Comparison of ENCODE assay signal across 8 cellular contexts in the genomic region with DNA sequence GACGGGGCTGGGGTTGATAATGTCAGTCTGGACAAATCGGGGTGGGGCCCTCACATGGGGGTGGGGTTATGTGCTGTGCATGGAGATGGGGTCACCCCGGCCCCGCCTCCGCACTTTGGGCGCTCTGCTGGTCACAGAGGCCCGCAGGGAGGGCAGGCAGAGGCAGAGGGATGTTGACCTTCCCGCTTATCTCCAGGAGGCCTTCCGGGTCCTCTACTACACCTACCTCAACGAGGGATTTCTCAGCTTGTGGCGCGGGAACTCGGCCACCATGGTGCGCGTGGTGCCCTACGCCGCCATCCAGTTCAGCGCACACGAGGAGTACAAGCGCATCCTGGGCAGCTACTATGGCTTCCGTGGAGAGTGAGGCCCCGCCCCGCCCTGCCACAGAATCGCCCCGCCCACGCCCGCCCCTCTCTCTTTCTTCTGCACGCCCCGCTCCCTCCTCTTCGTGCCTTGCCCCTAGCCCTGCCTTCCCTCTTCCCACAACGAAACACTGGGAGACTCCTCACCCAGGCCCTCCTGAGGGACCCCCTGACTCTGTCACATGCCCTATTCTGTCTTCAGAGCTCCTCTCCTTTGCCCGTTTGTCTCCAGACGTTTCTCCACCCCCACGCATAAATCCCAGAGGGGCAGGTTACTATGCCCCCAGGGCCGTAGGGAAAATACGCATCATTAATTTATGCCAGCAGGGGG. TPM values are rescaled to one million over a fixed set of nuclear protein-coding genes. Genes with fewer than 3 reads are reported as not detected.
DNase-seq lines count a peak whose midpoint lies in the region; ATAC-seq and TF ChIP-seq lines count a peak whose summit lies in the region.

No MANE protein-coding gene starts in this region.

- peaks cover 0 to 6% of the 10 kb centered on the region in 2 donors for H3K4me1 ChIP-seq in lung (ENCODE audit: control insufficient read depth in 2 of 2, insufficient read depth in 2 of 2, low read length in 2 of 2)

- TF ChIP-seq CTCF in AG04449 (IDR thresholded peaks at IDR 0.05; ENCODE audit: insufficient read depth, low read length, missing control alignments) = no peak
- no peak for TF ChIP-seq CTCF in coronary artery (IDR thresholded peaks at IDR 0.05)
- TF ChIP-seq CTCF in lung (IDR thresholded peaks at IDR 0.05; ENCODE audit: control extremely low read depth, extremely low read depth) = no peak

- no peaks in the 10 kb centered on the region for H3K9me3 ChIP-seq in lung (ENCODE audit: control insufficient read depth in 2 of 2, insufficient read depth in 1 of 2, low read length in 1 of 2)

- 56 to 59% methylated on average over 33 to 36 of the region's 36 CpGs for WGBS in lung, 2 donors

- DNase-seq in AG04449 (ENCODE audit: low read depth, low spot score) (no peak), HuH-7 (ENCODE audit: low spot score) (peak; percentile 80), coronary artery (ENCODE audit: low spot score) (peak; percentile 68), lung (ENCODE audit: low spot score) (no peak), occipital lobe (lab: John Stamatoyannopoulos, UW) (no peak)

- H3K27me3 ChIP-seq in lung (ENCODE audit: control insufficient read depth, insufficient read depth) = no peaks in the 10 kb centered on the region

- H3K36me3 ChIP-seq in lung (ENCODE audit: control insufficient read depth in 2 of 2, insufficient read depth in 2 of 2, low read length in 2 of 2) = peaks cover 0 to 16% of the 10 kb centered on the region in 2 donors

- H3K4me3 ChIP-seq in AG04449 (ENCODE audit: low read depth, low read length) = peak overlapping the region; percentile 51
- H3K4me3 ChIP-seq in coronary artery = peak overlapping the region; percentile 65
- H3K4me3 ChIP-seq in lung = peak overlapping the region; percentile 26

- H3K27ac ChIP-seq in coronary artery = no peak overlapping the region
- peak overlapping the region in 1 of 2 donors; percentile 52 for H3K27ac ChIP-seq in lung (ENCODE audit: low read depth in 1 of 2, low read length in 1 of 2)

- ATAC-seq in lung (ENCODE audit: insufficient read depth, low FRiP score) = no peak
- no peak for ATAC-seq in HG02610 (IDR thresholded peaks at IDR 0.05; ENCODE audit: unreplicated experiment)
- no peak for ATAC-seq in GM19395 (IDR thresholded peaks at IDR 0.05; ENCODE audit: unreplicated experiment)
- no peak for ATAC-seq in GM18873 (IDR thresholded peaks at IDR 0.05; ENCODE audit: low FRiP score, unreplicated experiment)

- CTCF ChIA-PET in AG04449 (lab: Yijun Ruan, JAX) = interaction anchor here (1.0 to 1.5 kb wide), 2 partner anchors 14 to 41 kb away, joined by 3 to 6 read pairs; no protein-coding TSS in a partner anchor

- POLR2A ChIA-PET in AG04449 (lab: Yijun Ruan, JAX) = no interaction called here

RNA-seq across cellular contexts. Expression of a gene that starts 32.8 kb away (rescaled TPM):
- total RNA-seq in lung (10 to 100 TPM; 18.1 to 32.2 TPM), occipital lobe (6.2 TPM)
- 10 to 100 TPM; 18.9 to 27.4 TPM for polyA plus RNA-seq in lung

RNA-seq across cellular contexts. Expression of a gene that starts 41.7 kb away (rescaled TPM):
- total RNA-seq in lung (10 to 100 TPM in 1 of 2 donors, 1 to 10 TPM in 1; 7.5 to 10.1 TPM), occipital lobe (12.6 TPM)
- polyA plus RNA-seq in lung = 1 to 10 TPM; 5.8 to 6.4 TPM

Comparison
In these comparisons a context has a peak if more than half of its experiments do, and no peak if none do; other contexts are left out.
1. DNase-seq: peak in HuH-7 (single experiment) and coronary artery (single experiment); none in AG04449 (single experiment), lung (single experiment) and occipital lobe (single experiment).
2. Peak in every context shown above with its lines, with median percentiles within 50 percentile points of each other: H3K4me3 ChIP-seq.